26 cellular contexts compared by ENCODE assay signal in the genomic region with DNA sequence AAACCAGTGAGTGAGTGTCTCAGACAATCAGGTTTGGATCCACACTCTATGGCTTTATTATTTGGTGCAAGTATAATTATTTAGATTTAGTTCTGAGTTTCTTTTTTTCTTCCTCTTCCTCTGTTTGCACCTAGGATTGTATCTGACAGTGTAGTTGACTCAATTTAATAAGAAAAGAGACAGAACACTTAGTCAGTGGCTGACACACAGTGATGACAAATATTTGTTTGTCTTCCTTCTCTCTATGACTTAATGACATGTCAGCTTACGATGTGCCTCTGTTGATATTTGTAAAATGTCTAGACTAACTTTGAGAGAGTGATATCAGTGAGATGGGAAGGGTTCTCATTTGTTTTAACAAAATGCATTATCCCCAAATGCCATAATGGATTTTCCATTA.
"Had no signal": no experiment of that assay in that cellular context is flagged by ENCODE, and none has a peak within 500 bp of the region (broad histone marks: within the 10 kb centered on the region; RNA-seq: fewer than 3 reads in every experiment).

No MANE protein-coding gene starts in this region.

- ATAC-seq: mucosa of descending colon; naive thymus-derived CD4-positive, alpha-beta T cell; stimulated activated naive B cell treated with anti-CD40 and anti-IgM and Interleukin-4, amounts not matched to agents 10 μg/mL and 1 μg/mL and 100 μg/mL, for 72 hours; stimulated activated naive CD8-positive, alpha-beta T cell treated with anti-CD3 and anti-CD28 coated beads, Interleukin-15, Interleukin-2, amounts not matched to agents 100 U/mL and 50 U/mL, for 24 hours had no signal

- H3K9me3 ChIP-seq: left ventricle myocardium inferior, ovary, right atrium auricular region, right lobe of liver, testis, thyroid gland, transverse colon, upper lobe of left lung, vagina had no signal

- H3K27ac Mint-ChIP-seq: immature natural killer cell; memory B cell; naive thymus-derived CD4-positive, alpha-beta T cell; natural killer cell treated with Interleukin-12 subunit alpha and Interleukin-12 subunit beta and Interleukin-15 and Interleukin-18, amount 100 ng/mL, for 72 hours; progenitor cell of endocrine pancreas; stimulated activated naive B cell treated with anti-CD40 and anti-IgM and Interleukin-4, amounts not matched to agents 10 μg/mL and 1 μg/mL and 100 μg/mL, for 72 hours had no signal

- H3K27me3 ChIP-seq: ovary, right atrium auricular region, right lobe of liver, stomach, testis, thyroid gland, transverse colon, upper lobe of left lung, vagina had no signal

- H3K4me3 ChIP-seq: left ventricle myocardium inferior, lung, mucosa of descending colon, ovary, right atrium auricular region, right lobe of liver, skin epidermis, stomach, testis, thyroid gland, transverse colon, upper lobe of left lung, vagina had no signal

- H3K27me3 Mint-ChIP-seq: memory B cell; natural killer cell treated with Interleukin-12 subunit alpha and Interleukin-12 subunit beta and Interleukin-15 and Interleukin-18, amount 100 ng/mL, for 72 hours; progenitor cell of endocrine pancreas; stimulated activated naive B cell treated with anti-CD40 and anti-IgM and Interleukin-4, amounts not matched to agents 10 μg/mL and 1 μg/mL and 100 μg/mL, for 72 hours had no signal

- DNase-seq: immature natural killer cell; kidney; left ventricle myocardium inferior; midbrain; mucosa of descending colon; naive thymus-derived CD4-positive, alpha-beta T cell; ovary; right lobe of liver; stimulated activated CD4-positive, alpha-beta T cell treated with anti-CD3 and anti-CD28 coated beads, Interleukin-12 subunit alpha, Interleukin-12 subunit beta, amount 100 ng/mL, for 4 hours; stimulated activated CD4-positive, alpha-beta T cell treated with anti-CD3 and anti-CD28 coated beads, Interleukin-15, amount 100 ng/mL, for 24 hours; stimulated activated CD4-positive, alpha-beta T cell treated with anti-CD3 and anti-CD28 coated beads, Interleukin-2, amount 100 ng/mL, for 24 hours; stimulated activated CD4-positive, alpha-beta T cell treated with anti-CD3 and anti-CD28 coated beads, Interleukin-4, amount 100 ng/mL, for 1 hour; stimulated activated naive B cell treated with anti-CD40 and anti-IgM and Interleukin-4, amounts not matched to agents 10 μg/mL and 1 μg/mL and 100 μg/mL, for 72 hours; stimulated activated naive CD8-positive, alpha-beta T cell treated with anti-CD3 and anti-CD28 coated beads, Interleukin-15, Interleukin-2, amounts not matched to agents 100 U/mL and 50 U/mL, for 24 hours; stomach; testis; thyroid gland; transverse colon; upper lobe of left lung had no signal

- H3K4me3 Mint-ChIP-seq: immature natural killer cell; memory B cell; naive thymus-derived CD4-positive, alpha-beta T cell; natural killer cell treated with Interleukin-12 subunit alpha and Interleukin-12 subunit beta and Interleukin-15 and Interleukin-18, amount 100 ng/mL, for 72 hours; stimulated activated naive B cell treated with anti-CD40 and anti-IgM and Interleukin-4, amounts not matched to agents 10 μg/mL and 1 μg/mL and 100 μg/mL, for 72 hours had no signal

- H3K36me3 ChIP-seq: left ventricle myocardium inferior, ovary, right atrium auricular region, right lobe of liver, stomach, thyroid gland, transverse colon, upper lobe of left lung, vagina had no signal

- H3K36me3 Mint-ChIP-seq: immature natural killer cell; memory B cell; naive thymus-derived CD4-positive, alpha-beta T cell; natural killer cell treated with Interleukin-12 subunit alpha and Interleukin-12 subunit beta and Interleukin-15 and Interleukin-18, amount 100 ng/mL, for 72 hours had no signal

- H3K4me1 Mint-ChIP-seq: immature natural killer cell; memory B cell; naive thymus-derived CD4-positive, alpha-beta T cell; stimulated activated naive B cell treated with anti-CD40 and anti-IgM and Interleukin-4, amounts not matched to agents 10 μg/mL and 1 μg/mL and 100 μg/mL, for 72 hours had no signal

- H3K9me3 Mint-ChIP-seq: natural killer cell treated with Interleukin-12 subunit alpha and Interleukin-12 subunit beta and Interleukin-15 and Interleukin-18, amount 100 ng/mL, for 72 hours had no signal

- H3K4me1 ChIP-seq: right atrium auricular region, right lobe of liver, stomach, testis, thyroid gland, transverse colon, upper lobe of left lung, vagina had no signal

- H3K27ac ChIP-seq: left ventricle myocardium inferior, ovary, right atrium auricular region, right lobe of liver, skin epidermis, stomach, testis, thyroid gland, transverse colon, upper lobe of left lung, vagina had no signal
